ENCODE assay signal across 16 cellular contexts in the genomic region with DNA sequence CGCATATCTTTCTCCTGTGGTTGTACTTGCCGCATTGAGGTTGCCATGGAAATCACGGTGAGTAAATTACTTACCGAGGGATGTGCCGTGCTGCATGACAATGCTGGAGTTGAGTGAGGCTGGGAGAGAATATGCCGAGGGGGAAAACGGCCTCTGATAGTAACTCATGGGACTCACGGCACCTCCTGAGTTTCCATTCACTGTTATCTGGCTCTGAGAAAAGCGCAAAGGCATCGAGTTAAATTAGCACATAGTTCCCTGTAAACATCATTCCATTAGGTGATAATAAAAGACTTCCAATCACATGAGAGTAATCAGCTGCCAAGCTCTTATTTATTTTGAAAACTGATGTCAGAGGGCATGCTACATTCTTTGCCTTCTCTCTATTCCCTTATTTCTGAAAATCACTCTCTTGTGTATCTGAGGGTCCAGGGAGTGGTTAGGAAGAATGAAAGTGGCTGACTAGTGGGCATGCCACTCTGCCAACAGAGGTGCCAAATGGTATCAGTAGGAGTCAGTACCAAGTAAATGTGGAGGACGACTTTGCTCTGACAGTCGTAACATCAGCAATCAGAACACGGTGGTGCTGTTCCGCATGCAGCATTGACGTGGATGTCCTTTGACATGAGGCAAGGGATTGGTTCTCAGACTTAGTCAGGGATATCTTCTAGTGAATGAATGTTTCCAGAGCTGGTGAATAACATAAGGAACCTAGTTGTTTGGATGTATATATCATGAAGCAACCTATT.
A peak's percentile ranks its signal among the peaks of the same experiment; 100 is the strongest.
DNase-seq lines count a peak whose midpoint lies in the region; ATAC-seq lines count a peak whose summit lies in the region.
"Had no signal": no experiment of that assay in that cellular context is flagged by ENCODE, and none has a peak within 500 bp of the region (broad histone marks: within the 10 kb centered on the region; RNA-seq: fewer than 3 reads in every experiment).

No MANE protein-coding gene starts in this region.

- H3K79me1 ChIP-seq in neuronal stem cell (ENCODE audit: low read depth, low read length) (peaks cover 1% of the 10 kb centered on the region), mesenchymal stem cell (replicated peaks; ENCODE audit: low read length, poor library complexity, severe bottlenecking) (no peaks in the 10 kb centered on the region)

- H3K4ac ChIP-seq in neuronal stem cell (ENCODE audit: low read length) (no peak overlapping the region), mesenchymal stem cell (ENCODE audit: low read depth in 1 of 2, low read length in 2 of 2) (no peak overlapping the region)

- H3K4me1 ChIP-seq in neuronal stem cell (ENCODE audit: control insufficient read depth in 2 of 2, insufficient read depth in 1 of 2, low read depth in 1 of 2, low read length in 2 of 2) = peaks cover 0 to 6% of the 10 kb centered on the region in 2 donors
- H3K4me1 ChIP-seq in mesenchymal stem cell (ENCODE audit: control insufficient read depth, insufficient read depth, low read depth, low read length) = no peaks in the 10 kb centered on the region
- H3K4me1 ChIP-seq: BLaER1, HAP-1 had no signal

- H2AFZ ChIP-seq in neuronal stem cell (ENCODE audit: low read length) (no peak overlapping the region), mesenchymal stem cell (ENCODE audit: low read depth, low read length) (no peak overlapping the region)

- H3K14ac ChIP-seq in neuronal stem cell (ENCODE audit: low read length) (no peak overlapping the region), mesenchymal stem cell (ENCODE audit: low read length in 2 of 2) (no peak overlapping the region)

- WGBS in neuronal stem cell (ENCODE audit: extremely low coverage in 2 of 2, insufficient read length in 2 of 2, insufficient replicate concordance in 1 of 2), 2 donors = no CpG with 5 or more reads among the region's 15 CpGs
- WGBS in mesenchymal stem cell = 78% methylated on average over 14 of the region's 15 CpGs

- H3K36me3 ChIP-seq in neuronal stem cell (replicated peaks in 1 of 2; ENCODE audit: control insufficient read depth in 2 of 2, insufficient read depth in 2 of 2, low read length in 2 of 2) = peaks cover 13 to 70% of the 10 kb centered on the region in 2 donors
- peaks cover 7 to 9% of the 10 kb centered on the region in 2 experiments for H3K36me3 ChIP-seq in mesenchymal stem cell (ENCODE audit: control insufficient read depth in 1 of 2, insufficient read depth in 2 of 2, low read depth in 1 of 2, low read length in 2 of 2)
- H3K36me3 ChIP-seq: BLaER1, HAP-1 had no signal

- no peak overlapping the region for H2BK12ac ChIP-seq in neuronal stem cell (ENCODE audit: low read length)
- no peak overlapping the region for H2BK12ac ChIP-seq in mesenchymal stem cell (ENCODE audit: low read length in 2 of 2)

- H3K18ac ChIP-seq in neuronal stem cell (ENCODE audit: low read length) = peak overlapping the region; percentile 19
- no peak overlapping the region for H3K18ac ChIP-seq in mesenchymal stem cell (ENCODE audit: low read depth in 1 of 2, low read length in 2 of 2)

- H3K27me3 ChIP-seq in neuronal stem cell (ENCODE audit: control insufficient read depth in 3 of 3, insufficient read depth in 3 of 3, low read depth in 1 of 3, low read length in 3 of 3) (no peaks in the 10 kb centered on the region), mesenchymal stem cell (ENCODE audit: control insufficient read depth in 1 of 2, insufficient read depth in 1 of 2, low read length in 2 of 2) (no peaks in the 10 kb centered on the region)
- H3K27me3 ChIP-seq: BLaER1 had no signal

- H4K91ac ChIP-seq in neuronal stem cell (ENCODE audit: low read depth, low read length, poor library complexity) = no peak overlapping the region
- no peak overlapping the region for H4K91ac ChIP-seq in mesenchymal stem cell (ENCODE audit: low read length)

- H2BK5ac ChIP-seq in neuronal stem cell (ENCODE audit: low read length) = no peak overlapping the region
- no peak overlapping the region for H2BK5ac ChIP-seq in mesenchymal stem cell (ENCODE audit: low read depth, low read length, poor library complexity, severe bottlenecking)

- H2BK15ac ChIP-seq in neuronal stem cell (ENCODE audit: low read length) (no peak overlapping the region), mesenchymal stem cell (ENCODE audit: low read depth, poor library complexity, severe bottlenecking) (no peak overlapping the region)

- H2BK120ac ChIP-seq in neuronal stem cell (ENCODE audit: low read depth, low read length) (no peak overlapping the region), mesenchymal stem cell (ENCODE audit: low read depth, low read length) (no peak overlapping the region)

- H4K8ac ChIP-seq in neuronal stem cell (ENCODE audit: low read depth, low read length) (no peak overlapping the region), mesenchymal stem cell (ENCODE audit: low read length) (no peak overlapping the region)

- DNase-seq in ELF-1 (ENCODE audit: low read depth, low spot score) (peak; percentile 41), Right ventricle myocardium superior (no peak), left ventricle myocardium superior (no peak), neuronal stem cell (ENCODE audit: low spot score) (no peak), COR-L47 (lab: John Stamatoyannopoulos, UW) (no peak), NCI-H748 treated with DMSO at 0.1 percent for 48 hours (lab: John Stamatoyannopoulos, UW) (no peak), mesenchymal stem cell (no peak)
- DNase-seq: 8988T; AML-193; CD8-positive, alpha-beta memory T cell; DMS53; GOT3 had no signal

- H3K9me3 ChIP-seq in neuronal stem cell (replicated peaks in 1 of 2; ENCODE audit: control insufficient read depth in 2 of 2, insufficient read depth in 1 of 2, low read depth in 1 of 2, low read length in 2 of 2) (no peaks in the 10 kb centered on the region), mesenchymal stem cell (ENCODE audit: control insufficient read depth, low read length) (no peaks in the 10 kb centered on the region)
- H3K9me3 ChIP-seq: BLaER1, HAP-1 had no signal

- ATAC-seq in Right ventricle myocardium superior (ENCODE audit: poor library complexity) (peak; percentile 78), left ventricle myocardium superior (peak; percentile 86), GM18907 (IDR thresholded peaks at IDR 0.05; ENCODE audit: unreplicated experiment) (no peak)
- ATAC-seq: HepG2 had no signal

- H3K4me3 ChIP-seq in neuronal stem cell (ENCODE audit: low read length in 2 of 2) = no peak overlapping the region
- H3K4me3 ChIP-seq in mesenchymal stem cell (ENCODE audit: insufficient read depth in 1 of 2, low read depth in 1 of 2, low read length in 2 of 2) = no peak overlapping the region
- H3K4me3 ChIP-seq: BLaER1, HAP-1 had no signal

- intact Hi-C loops in Right ventricle myocardium superior (cut with DNase I) = no loop called here
- intact Hi-C loops in left ventricle myocardium superior (cut with micrococcal nuclease) = no loop called here

- no peak overlapping the region for H3K27ac ChIP-seq in neuronal stem cell (replicated peaks; ENCODE audit: low read length)
- no peak overlapping the region for H3K27ac ChIP-seq in mesenchymal stem cell (ENCODE audit: low read length, poor library complexity, severe bottlenecking)
- H3K27ac ChIP-seq: BLaER1 had no signal

- H3K9ac ChIP-seq in neuronal stem cell (ENCODE audit: low read depth, low read length, poor library complexity) (no peak overlapping the region), mesenchymal stem cell (ENCODE audit: low read length) (no peak overlapping the region)
- H3K9ac ChIP-seq: BLaER1 had no signal

- H3K4me2 ChIP-seq in neuronal stem cell (ENCODE audit: insufficient read depth, low read length, poor library complexity, severe bottlenecking) = no peak overlapping the region
- no peak overlapping the region for H3K4me2 ChIP-seq in mesenchymal stem cell (ENCODE audit: low read length, poor library complexity, severe bottlenecking)
- H3K4me2 ChIP-seq: BLaER1 had no signal

- H2AK5ac ChIP-seq in neuronal stem cell (ENCODE audit: low read depth, low read length) (no peak overlapping the region), mesenchymal stem cell (ENCODE audit: low read length, severe bottlenecking) (no peak overlapping the region)

- H3K23ac ChIP-seq in neuronal stem cell (ENCODE audit: low read depth, low read length, poor library complexity) (peak overlapping the region; percentile 40), mesenchymal stem cell (ENCODE audit: low read length in 2 of 2) (no peak overlapping the region)
